Comparison of ENCODE assay signal across 13 cellular contexts in the genomic region with DNA sequence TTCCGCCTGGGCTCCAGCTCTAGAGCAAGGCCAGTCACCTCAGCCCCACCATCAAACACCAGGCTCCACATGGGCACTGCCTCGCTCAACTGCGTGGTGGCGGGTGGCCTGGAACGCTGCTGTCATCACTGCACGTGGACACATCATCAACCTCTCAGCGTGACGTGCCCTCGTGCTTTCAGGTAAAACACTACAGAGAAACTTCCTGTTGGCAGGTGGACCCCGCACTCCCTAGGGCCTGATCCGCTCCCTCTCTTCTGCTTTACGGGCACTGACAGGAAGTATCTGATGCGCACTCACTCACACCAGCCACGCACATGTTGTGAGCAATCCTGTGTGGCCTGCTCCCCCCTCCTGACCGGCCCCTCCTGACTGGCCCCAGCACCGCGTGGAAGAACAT.
DNase-seq lines count a peak whose midpoint lies in the region; ATAC-seq and TF ChIP-seq lines count a peak whose summit lies in the region.
"Had no signal": no experiment of that assay in that cellular context is flagged by ENCODE, and none has a peak within 500 bp of the region (broad histone marks: within the 10 kb centered on the region; RNA-seq: fewer than 3 reads in every experiment).

No MANE protein-coding gene starts in this region.

- peak overlapping the region in 2 of 4 donors; percentile 11 to 16 for H3K27ac ChIP-seq in body of pancreas
- no peak overlapping the region for H3K27ac ChIP-seq in testis
- H3K27ac ChIP-seq: ascending aorta had no signal

- TF ChIP-seq POLR2A in body of pancreas (IDR thresholded peaks at IDR 0.05), result no peak
- TF ChIP-seq POLR2A in testis (IDR thresholded peaks at IDR 0.05), result no peak

- H3K9me3 Mint-ChIP-seq in immature natural killer cell, result no peaks in the 10 kb centered on the region
- H3K9me3 Mint-ChIP-seq in stimulated activated naive CD8-positive, alpha-beta T cell treated with anti-CD3 and anti-CD28 coated beads, Interleukin-15, Interleukin-2, amounts not matched to agents 100 ng/mL and 50 ng/mL, for 24 hours, result no peaks in the 10 kb centered on the region

- intact Hi-C loops in body of pancreas (cut with DNase I) (no loop called here), testis (cut with DNase I; ENCODE audit: low total_unique reads) (no loop called here)

- peak; percentile 44 for DNase-seq in stimulated activated CD4-positive, alpha-beta T cell treated with anti-CD3 and anti-CD28 coated beads, Interleukin-15, amount 100 ng/mL, for 24 hours
- no peak for DNase-seq in stimulated activated CD4-positive, alpha-beta T cell treated with anti-CD3 and anti-CD28 coated beads, Interleukin-4, amount 100 ng/mL, for 24 hours
- DNase-seq in activated CD8-positive, alpha-beta memory T cell treated with anti-CD3 and anti-CD28 coated beads, Interleukin-2, amount 50 U/mL, for 4 hours, result peak; percentile 49
- no peak for DNase-seq in immature natural killer cell
- no peak for DNase-seq in body of pancreas
- no peak for DNase-seq in testis
- DNase-seq in cerebellum (ENCODE audit: low spot score), result no peak
- DNase-seq: erythroblast, GOT3, KG1, PC-3 had no signal

- H3K36me3 ChIP-seq in body of pancreas (replicated peaks in 1 of 2; ENCODE audit: insufficient read depth in 1 of 2, low read depth in 2 of 2) (no peaks in the 10 kb centered on the region), testis (ENCODE audit: low read depth, missing control alignments) (no peaks in the 10 kb centered on the region)
- H3K36me3 ChIP-seq: ascending aorta had no signal

- H3K27me3 ChIP-seq in body of pancreas (no peaks in the 10 kb centered on the region), testis (no peaks in the 10 kb centered on the region)
- H3K27me3 ChIP-seq: ascending aorta had no signal

- no peak for ATAC-seq in body of pancreas
- ATAC-seq: PC-3 had no signal

- H3K4me1 ChIP-seq in body of pancreas, result peaks cover 52% of the 10 kb centered on the region
- peaks cover 18% of the 10 kb centered on the region for H3K4me1 ChIP-seq in testis

- H3K4me3 ChIP-seq in body of pancreas (no peak overlapping the region), testis (no peak overlapping the region)
- H3K4me3 ChIP-seq: ascending aorta had no signal

- no peaks in the 10 kb centered on the region for H3K36me3 Mint-ChIP-seq in immature natural killer cell
- H3K36me3 Mint-ChIP-seq in stimulated activated naive CD8-positive, alpha-beta T cell treated with anti-CD3 and anti-CD28 coated beads, Interleukin-15, Interleukin-2, amounts not matched to agents 100 ng/mL and 50 ng/mL, for 24 hours (ENCODE audit: low read depth), result peaks cover 32% of the 10 kb centered on the region

- peaks cover 75 to 81% of the 10 kb centered on the region in 2 donors for H3K4me1 Mint-ChIP-seq in immature natural killer cell
- peaks cover 79% of the 10 kb centered on the region for H3K4me1 Mint-ChIP-seq in stimulated activated naive CD8-positive, alpha-beta T cell treated with anti-CD3 and anti-CD28 coated beads, Interleukin-15, Interleukin-2, amounts not matched to agents 100 ng/mL and 50 ng/mL, for 24 hours (ENCODE audit: low read depth)

- 77% methylated on average over 8 to 17 of the region's 17 CpGs for WGBS in body of pancreas, 2 donors
- 84 to 95% methylated on average over 14 to 17 of the region's 17 CpGs for WGBS in testis, 2 donors

- TF ChIP-seq CTCF in body of pancreas (IDR thresholded peaks at IDR 0.05) (no peak), testis (IDR thresholded peaks at IDR 0.05) (no peak)

- no peaks in the 10 kb centered on the region for H3K9me3 ChIP-seq in body of pancreas
- no peaks in the 10 kb centered on the region for H3K9me3 ChIP-seq in testis
- H3K9me3 ChIP-seq: ascending aorta had no signal

- H3K4me3 Mint-ChIP-seq in immature natural killer cell, result peak overlapping the region in 3 of 5 donors; percentile 6 to 33 (median 26)
- H3K4me3 Mint-ChIP-seq in stimulated activated naive CD8-positive, alpha-beta T cell treated with anti-CD3 and anti-CD28 coated beads, Interleukin-15, Interleukin-2, amounts not matched to agents 100 ng/mL and 50 ng/mL, for 24 hours, result peak overlapping the region; percentile 14

- H3K27me3 Mint-ChIP-seq in immature natural killer cell (ENCODE audit: low read depth in 3 of 3), result peaks cover 0 to 17% (median 15%) of the 10 kb centered on the region in 3 donors
- H3K27me3 Mint-ChIP-seq in stimulated activated naive CD8-positive, alpha-beta T cell treated with anti-CD3 and anti-CD28 coated beads, Interleukin-15, Interleukin-2, amounts not matched to agents 100 ng/mL and 50 ng/mL, for 24 hours, result no peaks in the 10 kb centered on the region

- peak overlapping the region in 5 of 6 donors; percentile 27 to 68 (median 35) for H3K27ac Mint-ChIP-seq in immature natural killer cell
- peak overlapping the region; percentile 71 for H3K27ac Mint-ChIP-seq in stimulated activated naive CD8-positive, alpha-beta T cell treated with anti-CD3 and anti-CD28 coated beads, Interleukin-15, Interleukin-2, amounts not matched to agents 100 ng/mL and 50 ng/mL, for 24 hours

Comparison
In these comparisons a context has a peak if more than half of its experiments do, and no peak if none do; other contexts are left out.
1. DNase-seq: peak in stimulated activated CD4-positive, alpha-beta T cell treated with anti-CD3 and anti-CD28 coated beads, Interleukin-15, amount 100 ng/mL, for 24 hours (single experiment) and activated CD8-positive, alpha-beta memory T cell treated with anti-CD3 and anti-CD28 coated beads, Interleukin-2, amount 50 U/mL, for 4 hours (single experiment); none in stimulated activated CD4-positive, alpha-beta T cell treated with anti-CD3 and anti-CD28 coated beads, Interleukin-4, amount 100 ng/mL, for 24 hours (single experiment), immature natural killer cell (0 of 3), body of pancreas (0 of 4), testis (single experiment) and cerebellum (single experiment).